ENCODE assay signal across 2 cellular contexts in genomic region chr2:119376406-119376805, GRCh38. TPM values are rescaled to one million over a fixed set of nuclear protein-coding genes. Genes with fewer than 3 reads are reported as not detected.
"Had no signal": no experiment of that assay in that cellular context is flagged by ENCODE, and none has a peak within 500 bp of the region (broad histone marks: within the 10 kb centered on the region; RNA-seq: fewer than 3 reads in every experiment).

No MANE protein-coding gene starts in this region.

RNA-seq across cellular contexts. Expression of gene TMEM37, which starts 55.2 kb away (rescaled TPM):
- total RNA-seq: GM23248, HFFc6 had no signal
